ENCODE assay signal across 9 cellular contexts in genomic region chr3:39407773-39408492, GRCh38. TPM values are rescaled to one million over a fixed set of nuclear protein-coding genes. Genes with fewer than 3 reads are reported as not detected.
DNase-seq lines count a peak whose midpoint lies in the region; ATAC-seq and TF ChIP-seq lines count a peak whose summit lies in the region.
"Had no signal": no experiment of that assay in that cellular context is flagged by ENCODE, and none has a peak within 500 bp of the region (broad histone marks: within the 10 kb centered on the region; RNA-seq: fewer than 3 reads in every experiment).

No MANE protein-coding gene starts in this region.

- peak overlapping the region; percentile 63 for H3K9ac ChIP-seq in muscle layer of colon (ENCODE audit: low read length)

- H3K9me3 ChIP-seq in muscle layer of colon (ENCODE audit: low read length), result no peaks in the 10 kb centered on the region

- POLR2A ChIA-PET in BJ (lab: Charles Lee), result interaction anchor here (0.8 kb wide), 1 partner anchor 230 kb away, joined by 3 read pairs; no protein-coding TSS in a partner anchor
- POLR2A ChIA-PET in HEK293T (lab: Yijun Ruan, JAX), result interaction anchor here (1.0 to 2.8 kb wide), 4 partner anchors 8 to 901 kb away, joined by 3 to 19 read pairs (median 5); no protein-coding TSS in a partner anchor

- H3K36me3 Mint-ChIP-seq in IgD-negative memory B cell, result peaks cover 11% of the 10 kb centered on the region
- H3K36me3 Mint-ChIP-seq in central memory CD8-positive, alpha-beta T cell (ENCODE audit: insufficient read depth), result peaks cover 66% of the 10 kb centered on the region

- no peak for DNase-seq in BJ (ENCODE audit: low read depth)
- no peak for DNase-seq in central memory CD8-positive, alpha-beta T cell (ENCODE audit: low spot score in 2 of 2)
- no peak for DNase-seq in HEK293T (ENCODE audit: extremely low spot score)
- no peak for DNase-seq in HuH-7 (ENCODE audit: low spot score)
- DNase-seq in omental fat pad (ENCODE audit: low spot score), result no peak

- peaks cover 14 to 28% (median 25%) of the 10 kb centered on the region in 3 donors for H3K4me1 Mint-ChIP-seq in IgD-negative memory B cell
- peaks cover 59% of the 10 kb centered on the region for H3K4me1 Mint-ChIP-seq in central memory CD8-positive, alpha-beta T cell

- no peak for ATAC-seq in central memory CD8-positive, alpha-beta T cell (replicated peaks; ENCODE audit: extremely low read depth, poor library complexity, severe bottlenecking)
- ATAC-seq in GM21515 (IDR thresholded peaks at IDR 0.05; ENCODE audit: unreplicated experiment), result no peak
- ATAC-seq in omental fat pad (ENCODE audit: low FRiP score), result no peak

- peak overlapping the region; percentile 86 to 98 (median 95) for H3K4me3 Mint-ChIP-seq in IgD-negative memory B cell
- peak overlapping the region; percentile 87 for H3K4me3 Mint-ChIP-seq in central memory CD8-positive, alpha-beta T cell

- H3K27me3 ChIP-seq in BJ (ENCODE audit: control insufficient read depth, insufficient read depth, low read length) (no peaks in the 10 kb centered on the region), muscle layer of colon (ENCODE audit: control insufficient read depth in 1 of 2, insufficient read depth in 2 of 2, low read length in 2 of 2) (no peaks in the 10 kb centered on the region)

- H3K9me3 Mint-ChIP-seq in IgD-negative memory B cell, result no peaks in the 10 kb centered on the region
- no peaks in the 10 kb centered on the region for H3K9me3 Mint-ChIP-seq in central memory CD8-positive, alpha-beta T cell

- CTCF ChIA-PET in BJ (lab: Yijun Ruan, JAX), result interaction anchor here (1.0 to 2.8 kb wide), 4 partner anchors 9 to 283 kb away, joined by 3 to 12 read pairs (median 6); no protein-coding TSS in a partner anchor
- CTCF ChIA-PET in HEK293T (lab: Yijun Ruan, JAX), result no interaction called here

- H3K27ac ChIP-seq in muscle layer of colon (ENCODE audit: low read depth, low read length), result peak overlapping the region; percentile 94

- peak overlapping the region; percentile 33 to 95 (median 80) for H3K27ac Mint-ChIP-seq in IgD-negative memory B cell
- H3K27ac Mint-ChIP-seq in central memory CD8-positive, alpha-beta T cell (ENCODE audit: low read depth), result peak overlapping the region; percentile 92

- no peaks in the 10 kb centered on the region for H3K27me3 Mint-ChIP-seq in IgD-negative memory B cell
- no peaks in the 10 kb centered on the region for H3K27me3 Mint-ChIP-seq in central memory CD8-positive, alpha-beta T cell

- H3K4me1 ChIP-seq in muscle layer of colon (ENCODE audit: insufficient read depth, low read length), result peaks cover 15% of the 10 kb centered on the region

- H3K4me3 ChIP-seq in BJ (ENCODE audit: low read depth, low read length) (peak overlapping the region; percentile 77), muscle layer of colon (ENCODE audit: low read depth in 1 of 2, low read length in 2 of 2) (peak overlapping the region in 1 of 2 donors; percentile 92)

- H3K36me3 ChIP-seq in BJ (ENCODE audit: control insufficient read depth, insufficient read depth, low read length) (peaks cover 16% of the 10 kb centered on the region), muscle layer of colon (ENCODE audit: insufficient read depth, low read length) (peaks cover 42% of the 10 kb centered on the region)

- no peak for TF ChIP-seq CTCF in BJ (IDR thresholded peaks at IDR 0.05; ENCODE audit: insufficient read depth, low read depth, low read length)
- TF ChIP-seq CTCF in omental fat pad (IDR thresholded peaks at IDR 0.05), result no peak

TF ChIP-seq in HEK293T, 16 proteins besides CTCF, POLR2A, EP300 and RAD21:
- no peak for TF ChIP-seq CTBP1 (IDR thresholded peaks at IDR 0.05; ENCODE audit: borderline replicate concordance)
- TF ChIP-seq ELF4 (IDR thresholded peaks at IDR 0.05), result no peak

RNA-seq across cellular contexts. Expression of gene RPSA, which starts 1.4 kb away (rescaled TPM):
- polyA plus RNA-seq in BJ (2011; rRNA removed) (3,181 and 4,053 TPM in 2 replicates), IgD-negative memory B cell (1,214 TPM)
- polyA minus RNA-seq in BJ (2011; rRNA and poly(A)+ RNA removed), result 525 and 1,040 TPM in 2 replicates
- 1,000 to 10,000 TPM in 2 of 4 donors, 100 to 1,000 TPM in 2; 890 to 1,192 (median 1,008) TPM for total RNA-seq in omental fat pad

RNA-seq across cellular contexts. Expression of gene SLC25A38, which starts 24.8 kb away (rescaled TPM):
- polyA plus RNA-seq in BJ (2011; rRNA removed), result 48.7 and 49.8 TPM in 2 replicates
- 23.3 and 39.2 TPM in 2 replicates for polyA minus RNA-seq in BJ (2011; rRNA and poly(A)+ RNA removed)
- 50.7 TPM for polyA plus RNA-seq in IgD-negative memory B cell
- 10 to 100 TPM; 18.8 to 25.7 (median 22.8) TPM for total RNA-seq in omental fat pad

RNA-seq across cellular contexts. Expression of gene MOBP, which starts 59.5 kb away (rescaled TPM):
- not detected in 2 replicates for polyA plus RNA-seq in BJ (2011; rRNA removed)
- polyA minus RNA-seq in BJ (2011; rRNA and poly(A)+ RNA removed), result not detected in 2 replicates
- polyA plus RNA-seq in IgD-negative memory B cell, result not detected
- total RNA-seq in omental fat pad, result under 1 TPM in 1 of 4 donors, not detected in 3; 0.09 TPM
- total RNA-seq: HT-29 had no signal
